Comparison of ENCODE assay signal across 9 cellular contexts in genomic region chr6:16723833-16724232, GRCh38. TPM values are rescaled to one million over a fixed set of nuclear protein-coding genes. Genes with fewer than 3 reads are reported as not detected.
DNase-seq lines count a peak whose midpoint lies in the region; ATAC-seq and TF ChIP-seq lines count a peak whose summit lies in the region.
"Had no signal": no experiment of that assay in that cellular context is flagged by ENCODE, and none has a peak within 500 bp of the region (broad histone marks: within the 10 kb centered on the region; RNA-seq: fewer than 3 reads in every experiment).

No MANE protein-coding gene starts in this region.

- H3K9me3 Mint-ChIP-seq in progenitor cell of endocrine pancreas (ENCODE audit: low read depth): no peaks in the 10 kb centered on the region
- H3K9me3 Mint-ChIP-seq: activated B cell treated with CpG ODN at 0.5 μM for 24 hours had no signal

- H3K27me3 ChIP-seq in NT2/D1 (ENCODE audit: insufficient read depth, insufficient read length): no peaks in the 10 kb centered on the region

- H3K27me3 Mint-ChIP-seq in progenitor cell of endocrine pancreas: no peaks in the 10 kb centered on the region
- H3K27me3 Mint-ChIP-seq: activated B cell treated with CpG ODN at 0.5 μM for 24 hours had no signal

- ATAC-seq in HG02884 (IDR thresholded peaks at IDR 0.05; ENCODE audit: unreplicated experiment) (no peak), GM21515 (IDR thresholded peaks at IDR 0.05; ENCODE audit: unreplicated experiment) (no peak)

- no peaks in the 10 kb centered on the region for H3K36me3 ChIP-seq in NT2/D1 (ENCODE audit: insufficient read depth, insufficient read length, low read length)

- H3K4me1 ChIP-seq in NT2/D1 (ENCODE audit: insufficient read depth, insufficient read length): no peaks in the 10 kb centered on the region

- no peaks in the 10 kb centered on the region for H3K9me3 ChIP-seq in NT2/D1 (ENCODE audit: insufficient read depth, low read length)

- H3K9ac ChIP-seq in NT2/D1 (ENCODE audit: insufficient read length, low read depth): no peak overlapping the region

- H3K27ac Mint-ChIP-seq in progenitor cell of endocrine pancreas: peak overlapping the region; percentile 80
- H3K27ac Mint-ChIP-seq: activated B cell treated with CpG ODN at 0.5 μM for 24 hours had no signal

- peaks cover 26% of the 10 kb centered on the region for H3K4me1 Mint-ChIP-seq in progenitor cell of endocrine pancreas (ENCODE audit: low read depth)

- H3K4me3 Mint-ChIP-seq in progenitor cell of endocrine pancreas (ENCODE audit: low read depth): no peak overlapping the region
- H3K4me3 Mint-ChIP-seq: activated B cell treated with CpG ODN at 0.5 μM for 24 hours had no signal

- DNase-seq in EH (ENCODE audit: low read depth) (peak; percentile 99), NT2/D1 (ENCODE audit: low read depth, low spot score) (peak; percentile 20), epithelial cell of proximal tubule (ENCODE audit: low read depth) (peak; percentile 87), progenitor cell of endocrine pancreas (ENCODE audit: low spot score, unreplicated experiment) (no peak), DMS114 treated with DMSO at 0.1 percent for 48 hours (lab: John Stamatoyannopoulos, UW; ENCODE audit: unreplicated experiment) (no peak), NCI-H748 (lab: John Stamatoyannopoulos, UW; ENCODE audit: unreplicated experiment) (no peak)
- DNase-seq: activated B cell treated with CpG ODN at 0.5 μM for 24 hours had no signal

- no peak overlapping the region for H3K4me3 ChIP-seq in NT2/D1 (ENCODE audit: insufficient read length, low read depth)
- no peak overlapping the region for H3K4me3 ChIP-seq in epithelial cell of proximal tubule (ENCODE audit: low read depth, low read length)

- no peak for TF ChIP-seq CTCF in epithelial cell of proximal tubule (conservative IDR thresholded peaks at IDR 0.05; ENCODE audit: low read depth, low read length)
- no peak for TF ChIP-seq CTCF in progenitor cell of endocrine pancreas (IDR thresholded peaks at IDR 0.05; ENCODE audit: unreplicated experiment)

- no peaks in the 10 kb centered on the region for H3K36me3 Mint-ChIP-seq in progenitor cell of endocrine pancreas (ENCODE audit: insufficient read depth)

RNA-seq across cellular contexts. Expression of gene ATXN1, which starts 37.4 kb away (rescaled TPM):
- total RNA-seq in epithelial cell of proximal tubule (6.1 and 10.4 TPM in 2 replicates), progenitor cell of endocrine pancreas (35.8 and 37.5 TPM in 2 replicates)

Comparison
In these comparisons a context has a peak if more than half of its experiments do, and no peak if none do; other contexts are left out.
1. DNase-seq: peak in EH (single experiment), NT2/D1 (single experiment) and epithelial cell of proximal tubule (single experiment); none in progenitor cell of endocrine pancreas (single experiment), DMS114 treated with DMSO at 0.1 percent for 48 hours (single experiment) and NCI-H748 (single experiment).